In the genomic region with DNA sequence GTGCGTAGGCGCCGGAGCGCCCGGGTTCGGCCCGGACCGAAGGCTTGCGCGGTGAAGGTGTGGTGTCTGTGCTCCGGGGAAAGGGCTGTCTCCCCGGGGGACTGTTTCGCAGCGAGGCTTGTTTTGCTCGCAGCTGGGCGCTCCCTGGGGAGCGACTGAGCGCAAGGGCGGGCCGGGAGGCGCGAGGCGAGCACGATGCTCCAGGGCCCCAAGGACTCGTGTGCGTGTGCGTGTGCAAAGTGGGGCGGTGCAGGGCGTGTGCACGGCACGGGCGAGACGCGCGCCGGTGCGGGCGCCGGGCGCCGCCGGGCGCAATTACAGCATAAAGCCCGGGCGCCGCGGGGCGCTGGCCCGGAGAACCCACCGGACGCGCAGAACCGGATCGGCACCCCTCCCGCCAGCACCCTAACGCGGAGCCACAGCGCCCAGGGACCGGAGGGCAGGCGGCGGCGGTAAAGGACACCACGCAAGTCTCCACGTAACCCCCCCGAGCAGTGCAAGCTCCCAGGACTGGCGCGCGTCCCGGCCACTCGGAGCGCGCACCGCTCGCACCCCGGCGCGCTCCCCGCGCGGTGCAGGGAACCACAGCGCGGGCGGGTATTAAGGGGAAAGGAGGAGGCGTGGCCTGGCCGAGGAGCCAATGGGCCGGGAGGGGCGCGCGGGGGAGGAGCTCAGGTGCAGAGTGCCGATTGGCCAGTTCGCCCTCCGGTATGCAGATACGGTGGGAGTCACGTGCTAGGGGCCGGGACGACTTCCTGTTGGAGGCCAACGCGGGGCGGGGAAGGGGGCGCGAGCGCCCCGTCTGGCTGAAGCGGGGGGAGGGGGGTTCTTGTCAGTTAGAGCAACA, we compare ENCODE assay signal across 1 cellular context.
TF ChIP-seq lines count a peak whose summit lies in the region.

Gene TNRC6C, plus strand, starts transcription at position 835 of the 847 bp plus-strand sequence. CDS start 45,504 bp downstream, outside the sequence.

TF ChIP-seq in endothelial cell of umbilical vein, 7 proteins besides CTCF, POLR2A, EP300 and RAD21:
- TF ChIP-seq, protein P1, sequence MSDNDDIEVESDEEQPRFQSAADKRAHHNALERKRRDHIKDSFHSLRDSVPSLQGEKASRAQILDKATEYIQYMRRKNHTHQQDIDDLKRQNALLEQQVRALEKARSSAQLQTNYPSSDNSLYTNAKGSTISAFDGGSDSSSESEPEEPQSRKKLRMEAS (IDR thresholded peaks at IDR 0.05; ENCODE audit: insufficient read depth, insufficient read length), result peak; percentile 88
- TF ChIP-seq JUN (IDR thresholded peaks at IDR 0.05; ENCODE audit: borderline replicate concordance, insufficient read depth, insufficient read length, low read depth) (no peak), FOS (IDR thresholded peaks at IDR 0.05; ENCODE audit: borderline replicate concordance, insufficient read depth, low read length) (no peak), GATA2 (IDR thresholded peaks at IDR 0.05; ENCODE audit: insufficient read depth, insufficient read length, low read depth, low read length) (no peak), MYC (IDR thresholded peaks at IDR 0.05; ENCODE audit: low read depth, low read length) (no peak), EZH2 (IDR thresholded peaks at IDR 0.05; ENCODE audit: borderline replicate concordance, low read depth, low read length, severe bottlenecking) (peak; percentile 14), POLR2AphosphoS5 (IDR thresholded peaks at IDR 0.05; ENCODE audit: insufficient read depth, low read depth, low read length) (peak; percentile 98)
